ENCODE assay signal across 1 cellular context in genomic region chr1:221089803-221090202, GRCh38.
TF ChIP-seq lines count a peak whose summit lies in the region.

No MANE protein-coding gene starts in this region.

TF ChIP-seq in SK-N-SH, 30 proteins besides CTCF, POLR2A, EP300 and RAD21 (continued from another document):
- TF ChIP-seq IRF3 (IDR thresholded peaks at IDR 0.05; ENCODE audit: low read depth, low read length), result no peak
- no peak for TF ChIP-seq CHD2 (IDR thresholded peaks at IDR 0.05; ENCODE audit: low read length, partially characterized antibody)
- TF ChIP-seq USF2 (IDR thresholded peaks at IDR 0.05; ENCODE audit: borderline replicate concordance, low read depth, low read length), result no peak
- TF ChIP-seq SIN3A (IDR thresholded peaks at IDR 0.05; ENCODE audit: borderline replicate concordance, low read depth, low read length), result no peak
- TF ChIP-seq TCF12 (IDR thresholded peaks at IDR 0.05), result no peak
- TF ChIP-seq NFIC (IDR thresholded peaks at IDR 0.05; ENCODE audit: borderline replicate concordance), result no peak
- TF ChIP-seq RCOR1 (IDR thresholded peaks at IDR 0.05; ENCODE audit: low read length), result no peak
- TF ChIP-seq MXI1 (IDR thresholded peaks at IDR 0.05; ENCODE audit: low read depth, low read length), result no peak
